ENCODE assay signal across 26 cellular contexts in genomic region chr12:123017753-123018152, GRCh38.
"Had no signal": no experiment of that assay in that cellular context is flagged by ENCODE, and none has a peak within 500 bp of the region (broad histone marks: within the 10 kb centered on the region; RNA-seq: fewer than 3 reads in every experiment).

No MANE protein-coding gene starts in this region.

- H3K36me3 Mint-ChIP-seq: mesothelial cell of epicardium; natural killer cell treated with Interleukin-12 subunit alpha and Interleukin-12 subunit beta and Interleukin-15 and Interleukin-18, amount 100 ng/mL, for 72 hours; stimulated activated effector memory CD8-positive, alpha-beta T cell treated with anti-CD3 and anti-CD28 coated beads, Interleukin-12 subunit alpha, Interleukin-12 subunit beta, amount 100 ng/mL, for 72 hours; type B pancreatic cell had no signal

- DNase-seq: hypothalamus; islet precursor cell; left ventricle myocardium inferior; mesendoderm; naive thymus-derived CD4-positive, alpha-beta T cell; nucleus accumbens; retina; sigmoid colon; small intestine; spleen; stimulated activated CD4-positive, alpha-beta T cell treated with anti-CD3 and anti-CD28 coated beads, Interleukin-4, amount 100 ng/mL, for 24 hours; stimulated activated naive CD4-positive, alpha-beta T cell; uterus had no signal

- H3K9me3 Mint-ChIP-seq: naive thymus-derived CD4-positive, alpha-beta T cell; natural killer cell treated with Interleukin-12 subunit alpha and Interleukin-12 subunit beta and Interleukin-15 and Interleukin-18, amount 100 ng/mL, for 72 hours; neural crest cell; stimulated activated effector memory CD8-positive, alpha-beta T cell treated with anti-CD3 and anti-CD28 coated beads, Interleukin-12 subunit alpha, Interleukin-12 subunit beta, amount 100 ng/mL, for 72 hours; stimulated activated naive CD8-positive, alpha-beta T cell treated with anti-CD3 and anti-CD28 coated beads, Interleukin-15, Interleukin-2, amounts not matched to agents 100 ng/mL and 50 ng/mL, for 24 hours; type B pancreatic cell had no signal

- H3K4me3 ChIP-seq: left ventricle myocardium inferior, lung, pancreas, prostate gland, sigmoid colon, spleen, suprapubic skin, thoracic aorta, tibial nerve, uterus had no signal

- H3K4me1 ChIP-seq: pancreas, prostate gland, sigmoid colon, spleen, suprapubic skin, tibial nerve, uterus had no signal

- H3K27me3 ChIP-seq: pancreas, sigmoid colon, spleen, suprapubic skin, tibial nerve, uterus had no signal

- H3K27me3 Mint-ChIP-seq: naive thymus-derived CD4-positive, alpha-beta T cell; natural killer cell treated with Interleukin-12 subunit alpha and Interleukin-12 subunit beta and Interleukin-15 and Interleukin-18, amount 100 ng/mL, for 72 hours; stimulated activated naive CD8-positive, alpha-beta T cell treated with anti-CD3 and anti-CD28 coated beads, Interleukin-15, Interleukin-2, amounts not matched to agents 100 ng/mL and 50 ng/mL, for 24 hours; type B pancreatic cell had no signal

- H3K9me3 ChIP-seq: left ventricle myocardium inferior, pancreas, prostate gland, sigmoid colon, spleen, suprapubic skin, thoracic aorta, tibial nerve, uterus had no signal

- FAIRE-seq: pancreas, small intestine had no signal

- H3K36me3 ChIP-seq: pancreas, prostate gland, thoracic aorta, uterus had no signal

- H3K27ac Mint-ChIP-seq: mesothelial cell of epicardium; stimulated activated effector memory CD8-positive, alpha-beta T cell treated with anti-CD3 and anti-CD28 coated beads, Interleukin-12 subunit alpha, Interleukin-12 subunit beta, amount 100 ng/mL, for 72 hours; stimulated activated naive CD8-positive, alpha-beta T cell treated with anti-CD3 and anti-CD28 coated beads, Interleukin-15, Interleukin-2, amounts not matched to agents 100 ng/mL and 50 ng/mL, for 24 hours; type B pancreatic cell had no signal

- H3K27ac ChIP-seq: left ventricle myocardium inferior, pancreas, prostate gland, sigmoid colon, spleen, suprapubic skin, thoracic aorta, tibial nerve, uterus had no signal

- ATAC-seq: naive thymus-derived CD4-positive, alpha-beta T cell; natural killer cell treated with Interleukin-12 subunit alpha and Interleukin-12 subunit beta and Interleukin-15 and Interleukin-18, amount 100 ng/mL, for 72 hours; pancreas; right cardiac atrium; stimulated activated effector memory CD8-positive, alpha-beta T cell treated with anti-CD3 and anti-CD28 coated beads, Interleukin-12 subunit alpha, Interleukin-12 subunit beta, amount 100 ng/mL, for 72 hours had no signal

- H3K4me3 Mint-ChIP-seq: mesothelial cell of epicardium; naive thymus-derived CD4-positive, alpha-beta T cell; natural killer cell treated with Interleukin-12 subunit alpha and Interleukin-12 subunit beta and Interleukin-15 and Interleukin-18, amount 100 ng/mL, for 72 hours; neural crest cell; stimulated activated effector memory CD8-positive, alpha-beta T cell treated with anti-CD3 and anti-CD28 coated beads, Interleukin-12 subunit alpha, Interleukin-12 subunit beta, amount 100 ng/mL, for 72 hours; stimulated activated naive CD8-positive, alpha-beta T cell treated with anti-CD3 and anti-CD28 coated beads, Interleukin-15, Interleukin-2, amounts not matched to agents 100 ng/mL and 50 ng/mL, for 24 hours; type B pancreatic cell had no signal
